Comparison of ENCODE assay signal across 12 cellular contexts in genomic region chr11:62401356-62401755, GRCh38. TPM values are rescaled to one million over a fixed set of nuclear protein-coding genes. Genes with fewer than 3 reads are reported as not detected.
DNase-seq lines count a peak whose midpoint lies in the region; ATAC-seq and TF ChIP-seq lines count a peak whose summit lies in the region.
"Had no signal": no experiment of that assay in that cellular context is flagged by ENCODE, and none has a peak within 500 bp of the region (broad histone marks: within the 10 kb centered on the region; RNA-seq: fewer than 3 reads in every experiment).

No MANE protein-coding gene starts in this region.

- H3K4me3 ChIP-seq in heart right ventricle: peak overlapping the region in 1 of 10 donors; percentile 12
- no peak overlapping the region for H3K4me3 ChIP-seq in mammary epithelial cell (replicated peaks in 1 of 3; ENCODE audit: insufficient read depth in 1 of 3, low read depth in 2 of 3, low read length in 3 of 3)
- H3K4me3 ChIP-seq in upper lobe of right lung: no peak overlapping the region

- no peak overlapping the region for H3K9ac ChIP-seq in mammary epithelial cell (ENCODE audit: insufficient read depth, low read length)

- no peaks in the 10 kb centered on the region for H3K27me3 ChIP-seq in heart right ventricle
- no peaks in the 10 kb centered on the region for H3K27me3 ChIP-seq in mammary epithelial cell (ENCODE audit: insufficient read depth, low read length)
- no peaks in the 10 kb centered on the region for H3K27me3 ChIP-seq in upper lobe of right lung
- H3K27me3 ChIP-seq: BE2C had no signal

- H3K27me3 Mint-ChIP-seq in natural killer cell (ENCODE audit: low read depth in 2 of 2): no peaks in the 10 kb centered on the region
- peaks cover 5% of the 10 kb centered on the region for H3K27me3 Mint-ChIP-seq in glutamatergic neuron (ENCODE audit: unreplicated experiment)

- H3K4me1 ChIP-seq in heart right ventricle (peaks cover 35 to 74% (median 57%) of the 10 kb centered on the region in 9 donors), mammary epithelial cell (ENCODE audit: insufficient read depth, low read length) (peaks cover 5% of the 10 kb centered on the region), upper lobe of right lung (peaks cover 54% of the 10 kb centered on the region)

- H3K9me3 ChIP-seq in heart right ventricle (no peaks in the 10 kb centered on the region), mammary epithelial cell (replicated peaks; ENCODE audit: insufficient read depth, low read length) (no peaks in the 10 kb centered on the region), upper lobe of right lung (no peaks in the 10 kb centered on the region)
- H3K9me3 ChIP-seq: BE2C had no signal

- TF ChIP-seq CTCF in heart right ventricle (IDR thresholded peaks at IDR 0.05) (no peak), mammary epithelial cell (conservative IDR thresholded peaks at IDR 0.05 in 1 of 2, IDR thresholded peaks at IDR 0.05 in 1 of 2; ENCODE audit: extremely low read depth in 1 of 2, insufficient read depth in 1 of 2, low read depth in 1 of 2, low read length in 2 of 2) (no peak), natural killer cell (IDR thresholded peaks at IDR 0.05) (no peak), upper lobe of right lung (IDR thresholded peaks at IDR 0.05) (no peak), glutamatergic neuron (IDR thresholded peaks at IDR 0.05; ENCODE audit: partially characterized antibody, unreplicated experiment) (no peak)

- H3K9me3 Mint-ChIP-seq in natural killer cell (no peaks in the 10 kb centered on the region), glutamatergic neuron (ENCODE audit: unreplicated experiment) (peaks cover 6% of the 10 kb centered on the region)

- dilution Hi-C loops in mammary epithelial cell (cut with HindIII; ENCODE audit: low sequenced_read_pairs): no loop called here

- DNase-seq in heart right ventricle (no peak), cardiac septum (ENCODE audit: low spot score) (no peak), mammary epithelial cell (no peak), natural killer cell (no peak), upper lobe of right lung (no peak), glutamatergic neuron (no peak), EL (no peak)
- DNase-seq: OCI-M1; stimulated activated naive CD4-positive, alpha-beta T cell treated with Interleukin-2 at 50 U/mL for 16 hours; T1000 had no signal

- peak overlapping the region; percentile 54 for H2AFZ ChIP-seq in mammary epithelial cell (ENCODE audit: low read depth, low read length)

- no peak overlapping the region for H3K4me2 ChIP-seq in mammary epithelial cell (ENCODE audit: insufficient read depth, low read depth, low read length)

- intact Hi-C loops in heart right ventricle (cut with DNase I): no loop called here
- intact Hi-C loops in cardiac septum (cut with DNase I): no loop called here
- intact Hi-C loops in mammary epithelial cell (cut with micrococcal nuclease): no loop called here
- intact Hi-C loops in natural killer cell (cut with micrococcal nuclease): no loop called here
- intact Hi-C loops in upper lobe of right lung (cut with DNase I): no loop called here

- peaks cover 10 to 24% of the 10 kb centered on the region in 2 donors for H3K4me1 Mint-ChIP-seq in natural killer cell
- H3K4me1 Mint-ChIP-seq in glutamatergic neuron (ENCODE audit: low read depth, unreplicated experiment): peaks cover 34% of the 10 kb centered on the region

- WGBS in heart right ventricle, 2 donors: 86 to 87% methylated on average over 5 of the region's 5 CpGs
- WGBS in mammary epithelial cell (ENCODE audit: low coverage, missing lambda C conversion rate): 80% methylated on average over 2 of the region's 5 CpGs

- CTCF ChIA-PET in mammary epithelial cell (lab: Charles Lee; ENCODE audit: low non-redundant PET): no interaction called here

- ATAC-seq in heart right ventricle: peak in 1 of 8 donors; percentile 9
- no peak for ATAC-seq in natural killer cell
- no peak for ATAC-seq in upper lobe of right lung
- ATAC-seq in GM18907 (IDR thresholded peaks at IDR 0.05; ENCODE audit: unreplicated experiment): no peak

- H3K27ac Mint-ChIP-seq in natural killer cell (peak overlapping the region in 1 of 2 donors; percentile 84), glutamatergic neuron (ENCODE audit: unreplicated experiment) (no peak overlapping the region)

- in situ Hi-C loops in mammary epithelial cell (cut with MboI; ENCODE audit: low sequenced_read_pairs in 2 of 2): loop anchor here in 1 of 2 donors (10.0 kb wide), 1 partner anchor 293 kb away; no protein-coding TSS in a partner anchor

- no peaks in the 10 kb centered on the region for H4K20me1 ChIP-seq in mammary epithelial cell (ENCODE audit: insufficient read depth, low read length)

- H3K79me2 ChIP-seq in mammary epithelial cell (ENCODE audit: insufficient read depth, low read length): no peaks in the 10 kb centered on the region

- peak overlapping the region; percentile 81 for H3K4me3 Mint-ChIP-seq in natural killer cell
- no peak overlapping the region for H3K4me3 Mint-ChIP-seq in glutamatergic neuron (ENCODE audit: unreplicated experiment)

- H3K27ac ChIP-seq in heart right ventricle (peak overlapping the region in 9 of 10 donors; percentile 32 to 86 (median 72)), mammary epithelial cell (ENCODE audit: insufficient read depth, low read depth, low read length) (no peak overlapping the region), upper lobe of right lung (peak overlapping the region; percentile 70)

- H3K36me3 ChIP-seq in heart right ventricle: no peaks in the 10 kb centered on the region
- H3K36me3 ChIP-seq in mammary epithelial cell (ENCODE audit: insufficient read depth, low read length): no peaks in the 10 kb centered on the region
- H3K36me3 ChIP-seq in upper lobe of right lung: no peaks in the 10 kb centered on the region
- H3K36me3 ChIP-seq: BE2C had no signal

- no TSS peak for BruUV-seq in mammary epithelial cell (replicated peaks; lab: Mats Ljungman, UMichigan)

- H3K36me3 Mint-ChIP-seq in natural killer cell: no peaks in the 10 kb centered on the region
- no peaks in the 10 kb centered on the region for H3K36me3 Mint-ChIP-seq in glutamatergic neuron (ENCODE audit: unreplicated experiment)

RNA-seq across cellular contexts. Expression of gene SCGB1A1, which starts 17.5 kb away (rescaled TPM):
- total RNA-seq in heart right ventricle (not detected), cardiac septum (not detected), mammary epithelial cell (not detected), natural killer cell (not detected), upper lobe of right lung (5.4 TPM), glutamatergic neuron (ENCODE audit: unreplicated experiment) (not detected)
- polyA plus RNA-seq in heart right ventricle (under 1 TPM in 1 of 2 donors, not detected in 1; 0.20 TPM), mammary epithelial cell (not detected)
- polyA minus RNA-seq in mammary epithelial cell: not detected
